12 cellular contexts compared by ENCODE assay signal in genomic region chr2:106138904-106139574, GRCh38. TPM values are rescaled to one million over a fixed set of nuclear protein-coding genes. Genes with fewer than 3 reads are reported as not detected.
DNase-seq lines count a peak whose midpoint lies in the region; ATAC-seq and TF ChIP-seq lines count a peak whose summit lies in the region.
"Had no signal": no experiment of that assay in that cellular context is flagged by ENCODE, and none has a peak within 500 bp of the region (broad histone marks: within the 10 kb centered on the region; RNA-seq: fewer than 3 reads in every experiment).

No MANE protein-coding gene starts in this region.

- DNase-seq in GM12865 (ENCODE audit: low read depth) (peak; percentile 41), left lung (no peak), SIG-M5 (lab: John Stamatoyannopoulos, UW) (no peak), posterior vena cava (ENCODE audit: low spot score) (no peak)
- DNase-seq in activated CD4-positive, alpha-beta memory T cell treated with anti-CD3 and anti-CD28 coated beads for 36 hours, result no peak
- DNase-seq: activated CD4-positive, alpha-beta T cell treated with anti-CD3 and anti-CD28 coated beads for 48 hours; NCI-H2081 treated with DMSO at 0.1 percent for 48 hours had no signal

- no peaks in the 10 kb centered on the region for H3K9me3 ChIP-seq in left lung

- H3K36me3 ChIP-seq in left lung, result peaks cover 0 to 18% of the 10 kb centered on the region in 2 donors
- H3K36me3 ChIP-seq: cardiac muscle cell had no signal

- H3K4me1 Mint-ChIP-seq in activated CD4-positive, alpha-beta memory T cell treated with anti-CD3 and anti-CD28 coated beads for 36 hours (ENCODE audit: low read depth), result peaks cover 60% of the 10 kb centered on the region

- peak overlapping the region; percentile 91 for H3K27ac Mint-ChIP-seq in activated CD4-positive, alpha-beta memory T cell treated with anti-CD3 and anti-CD28 coated beads for 36 hours

- H3K4me3 Mint-ChIP-seq in activated CD4-positive, alpha-beta memory T cell treated with anti-CD3 and anti-CD28 coated beads for 36 hours, result peak overlapping the region; percentile 78

- peaks cover 0 to 9% of the 10 kb centered on the region in 2 donors for H3K4me1 ChIP-seq in left lung

- H3K27ac ChIP-seq in left lung, result peak overlapping the region in 1 of 2 donors; percentile 14
- H3K27ac ChIP-seq in skin epidermis, result peak overlapping the region in 12 of 21 experiments; percentile 4 to 74 (median 47)
- H3K27ac ChIP-seq: cardiac muscle cell, RWPE1 had no signal

- peak overlapping the region; percentile 15 for H3K4me3 ChIP-seq in GM12865 (ENCODE audit: low read depth, low read length)
- H3K4me3 ChIP-seq in left lung, result no peak overlapping the region
- no peak overlapping the region for H3K4me3 ChIP-seq in skin epidermis
- H3K4me3 ChIP-seq: cardiac muscle cell had no signal

- H3K9me3 Mint-ChIP-seq in activated CD4-positive, alpha-beta memory T cell treated with anti-CD3 and anti-CD28 coated beads for 36 hours, result no peaks in the 10 kb centered on the region

- POLR2A ChIA-PET in activated CD4-positive, alpha-beta memory T cell treated with anti-CD3 and anti-CD28 coated beads for 36 hours (lab: Charles Lee), result interaction anchor here (1.6 to 5.1 kb wide), 3 partner anchors 9 to 54 kb away, joined by 4 to 45 read pairs (median 41); partner anchors contain the start of gene UXS1

- no peaks in the 10 kb centered on the region for H3K27me3 ChIP-seq in left lung
- H3K27me3 ChIP-seq: cardiac muscle cell had no signal

- intact Hi-C loops in activated CD4-positive, alpha-beta memory T cell treated with anti-CD3 and anti-CD28 coated beads for 36 hours (cut with micrococcal nuclease), result no loop called here
- intact Hi-C loops in left lung (cut with DNase I) (no loop called here), posterior vena cava (cut with DNase I) (no loop called here)

- peaks cover 21% of the 10 kb centered on the region for H3K36me3 Mint-ChIP-seq in activated CD4-positive, alpha-beta memory T cell treated with anti-CD3 and anti-CD28 coated beads for 36 hours

- CTCF ChIA-PET in activated CD4-positive, alpha-beta memory T cell treated with anti-CD3 and anti-CD28 coated beads for 36 hours (lab: Charles Lee), result interaction anchor here (0.9 to 1.1 kb wide), 2 partner anchors 9 to 54 kb away, joined by 3 to 4 read pairs; no protein-coding TSS in a partner anchor

- no peaks in the 10 kb centered on the region for H3K27me3 Mint-ChIP-seq in activated CD4-positive, alpha-beta memory T cell treated with anti-CD3 and anti-CD28 coated beads for 36 hours

- ATAC-seq in left lung (peak; percentile 56), HG02623 (IDR thresholded peaks at IDR 0.05; ENCODE audit: unreplicated experiment) (no peak), GM21528 (IDR thresholded peaks at IDR 0.05; ENCODE audit: low FRiP score, unreplicated experiment) (no peak)

- no peak for TF ChIP-seq CTCF in GM12865 (IDR thresholded peaks at IDR 0.05; ENCODE audit: insufficient read depth, low read depth, low read length, missing control alignments)
- no peak for TF ChIP-seq CTCF in left lung (IDR thresholded peaks at IDR 0.05)

RNA-seq across cellular contexts. Expression of gene UXS1, which starts 55.1 kb away (rescaled TPM):
- total RNA-seq in activated CD4-positive, alpha-beta memory T cell treated with anti-CD3 and anti-CD28 coated beads for 36 hours, result 10 to 100 TPM; 39.2 to 41.5 TPM
- total RNA-seq in left lung (10 to 100 TPM; 46.9 to 75.4 TPM), posterior vena cava (10 to 100 TPM; 18.7 to 22.0 TPM)
